In the genomic region with DNA sequence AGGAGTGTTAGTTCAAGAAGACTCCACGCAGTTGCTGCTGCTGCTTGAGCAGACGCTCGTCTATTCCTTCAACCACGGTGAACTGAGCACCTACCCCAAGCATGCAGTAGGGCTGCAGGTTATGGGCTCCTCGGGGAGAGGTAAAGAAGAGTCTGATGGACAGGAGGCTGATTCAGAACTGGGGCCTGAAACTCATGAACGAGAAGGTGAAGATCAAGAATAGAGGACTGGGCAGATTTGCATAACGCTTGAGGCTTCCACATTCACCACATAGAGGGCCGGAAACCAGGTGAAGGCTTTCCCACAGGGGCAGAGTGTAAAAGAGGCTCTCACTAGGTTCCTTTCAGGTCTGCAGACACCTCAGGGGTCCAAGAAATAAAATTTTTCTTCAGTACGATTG, we compare ENCODE assay signal across 18 cellular contexts. TPM values are rescaled to one million over a fixed set of nuclear protein-coding genes. Genes with fewer than 3 reads are reported as not detected.
DNase-seq lines count a peak whose midpoint lies in the region; ATAC-seq, FAIRE-seq and TF ChIP-seq lines count a peak whose summit lies in the region.
"Had no signal": no experiment of that assay in that cellular context is flagged by ENCODE, and none has a peak within 500 bp of the region (broad histone marks: within the 10 kb centered on the region; RNA-seq: fewer than 3 reads in every experiment).

No MANE protein-coding gene starts in this region.

- DNase-seq in WTC11 (ENCODE audit: low spot score) (no peak), ureter (ENCODE audit: low spot score) (no peak), HUDEP-2 (lab: John Stamatoyannopoulos, UW; ENCODE audit: unreplicated experiment in 76 of 76) (no peak), GM19239 (ENCODE audit: insufficient read length, low spot score) (no peak)
- no peak for DNase-seq in stimulated activated naive CD4-positive, alpha-beta T cell treated with Interleukin-2 at 50 U/mL for 16 hours (lab: John Stamatoyannopoulos, UW)
- DNase-seq: activated CD4-positive, CD25-positive, alpha-beta regulatory T cell treated with anti-CD3 and anti-CD28 coated beads, Interleukin-2, amount 50 U/mL, for 72 hours; activated effector memory CD4-positive, alpha-beta T cell treated with Interleukin-2 at 50 U/mL for 16 hours; amygdala; effector memory CD8-positive, alpha-beta T cell; mammary epithelial cell; naive thymus-derived CD4-positive, alpha-beta T cell; NCI-H1092 treated with DMSO at 0.1 percent for 48 hours; NCI-H69; stimulated activated CD4-positive, alpha-beta T cell treated with anti-CD3 and anti-CD28 coated beads, Interleukin-4, amount 100 ng/mL, for 24 hours had no signal

- peak overlapping the region; percentile 42 for H3K27ac Mint-ChIP-seq in WTC11
- H3K27ac Mint-ChIP-seq: effector memory CD8-positive, alpha-beta T cell; naive thymus-derived CD4-positive, alpha-beta T cell had no signal

- no peaks in the 10 kb centered on the region for H3K36me3 Mint-ChIP-seq in WTC11
- H3K36me3 Mint-ChIP-seq: naive thymus-derived CD4-positive, alpha-beta T cell had no signal

- no peak for FAIRE-seq in GM19239 (lab: Jason Lieb, UNC)
- FAIRE-seq: keratinocyte had no signal

- TF ChIP-seq CTCF in WTC11 (IDR thresholded peaks at IDR 0.05): no peak

- CTCF ChIA-PET in WTC11 (lab: Charles Lee): no interaction called here

- H3K4me1 Mint-ChIP-seq in WTC11: peaks cover 52% of the 10 kb centered on the region
- H3K4me1 Mint-ChIP-seq: naive thymus-derived CD4-positive, alpha-beta T cell had no signal

- peak; percentile 95 for ATAC-seq in GM18867 (IDR thresholded peaks at IDR 0.05; ENCODE audit: unreplicated experiment)
- ATAC-seq in GM21529 (IDR thresholded peaks at IDR 0.05; ENCODE audit: unreplicated experiment): peak; percentile 96
- peak; percentile 65 for ATAC-seq in HG03103 (IDR thresholded peaks at IDR 0.05; ENCODE audit: low read depth, unreplicated experiment)
- ATAC-seq in WTC11: peak; percentile 24
- ATAC-seq: effector memory CD8-positive, alpha-beta T cell; naive thymus-derived CD4-positive, alpha-beta T cell had no signal

- H3K27me3 Mint-ChIP-seq in WTC11 (ENCODE audit: low read depth): peaks cover 47% of the 10 kb centered on the region

- POLR2A ChIA-PET in WTC11 (lab: Charles Lee): no interaction called here

- H3K4me3 Mint-ChIP-seq in WTC11: no peak overlapping the region
- H3K4me3 Mint-ChIP-seq: effector memory CD8-positive, alpha-beta T cell; naive thymus-derived CD4-positive, alpha-beta T cell had no signal

- no peaks in the 10 kb centered on the region for H3K9me3 Mint-ChIP-seq in WTC11
- H3K9me3 Mint-ChIP-seq: effector memory CD8-positive, alpha-beta T cell; naive thymus-derived CD4-positive, alpha-beta T cell had no signal

TF ChIP-seq in WTC11, 78 proteins besides CTCF, POLR2A, EP300 and RAD21:
- TF ChIP-seq ZNF416 (CRISPR knock-in tag; IDR thresholded peaks at IDR 0.05) (no peak), KAT7 (CRISPR knock-in tag; IDR thresholded peaks at IDR 0.05; ENCODE audit: borderline replicate concordance) (no peak), TEAD1 (CRISPR knock-in tag; IDR thresholded peaks at IDR 0.05) (no peak), SOX15 (CRISPR knock-in tag; IDR thresholded peaks at IDR 0.05) (no peak), NFE2L1 (CRISPR knock-in tag; IDR thresholded peaks at IDR 0.05) (no peak), ESRRA (CRISPR knock-in tag; IDR thresholded peaks at IDR 0.05; ENCODE audit: borderline replicate concordance) (no peak), FOXJ3 (CRISPR knock-in tag; IDR thresholded peaks at IDR 0.05; ENCODE audit: borderline replicate concordance) (no peak), ZNF396 (CRISPR knock-in tag; IDR thresholded peaks at IDR 0.05; ENCODE audit: borderline replicate concordance) (no peak), ZNF219 (CRISPR knock-in tag; IDR thresholded peaks at IDR 0.05; ENCODE audit: borderline replicate concordance) (no peak), NFATC4 (CRISPR knock-in tag; IDR thresholded peaks at IDR 0.05) (no peak), MYBL2 (CRISPR knock-in tag; IDR thresholded peaks at IDR 0.05) (no peak)
- TF ChIP-seq, protein P1, sequence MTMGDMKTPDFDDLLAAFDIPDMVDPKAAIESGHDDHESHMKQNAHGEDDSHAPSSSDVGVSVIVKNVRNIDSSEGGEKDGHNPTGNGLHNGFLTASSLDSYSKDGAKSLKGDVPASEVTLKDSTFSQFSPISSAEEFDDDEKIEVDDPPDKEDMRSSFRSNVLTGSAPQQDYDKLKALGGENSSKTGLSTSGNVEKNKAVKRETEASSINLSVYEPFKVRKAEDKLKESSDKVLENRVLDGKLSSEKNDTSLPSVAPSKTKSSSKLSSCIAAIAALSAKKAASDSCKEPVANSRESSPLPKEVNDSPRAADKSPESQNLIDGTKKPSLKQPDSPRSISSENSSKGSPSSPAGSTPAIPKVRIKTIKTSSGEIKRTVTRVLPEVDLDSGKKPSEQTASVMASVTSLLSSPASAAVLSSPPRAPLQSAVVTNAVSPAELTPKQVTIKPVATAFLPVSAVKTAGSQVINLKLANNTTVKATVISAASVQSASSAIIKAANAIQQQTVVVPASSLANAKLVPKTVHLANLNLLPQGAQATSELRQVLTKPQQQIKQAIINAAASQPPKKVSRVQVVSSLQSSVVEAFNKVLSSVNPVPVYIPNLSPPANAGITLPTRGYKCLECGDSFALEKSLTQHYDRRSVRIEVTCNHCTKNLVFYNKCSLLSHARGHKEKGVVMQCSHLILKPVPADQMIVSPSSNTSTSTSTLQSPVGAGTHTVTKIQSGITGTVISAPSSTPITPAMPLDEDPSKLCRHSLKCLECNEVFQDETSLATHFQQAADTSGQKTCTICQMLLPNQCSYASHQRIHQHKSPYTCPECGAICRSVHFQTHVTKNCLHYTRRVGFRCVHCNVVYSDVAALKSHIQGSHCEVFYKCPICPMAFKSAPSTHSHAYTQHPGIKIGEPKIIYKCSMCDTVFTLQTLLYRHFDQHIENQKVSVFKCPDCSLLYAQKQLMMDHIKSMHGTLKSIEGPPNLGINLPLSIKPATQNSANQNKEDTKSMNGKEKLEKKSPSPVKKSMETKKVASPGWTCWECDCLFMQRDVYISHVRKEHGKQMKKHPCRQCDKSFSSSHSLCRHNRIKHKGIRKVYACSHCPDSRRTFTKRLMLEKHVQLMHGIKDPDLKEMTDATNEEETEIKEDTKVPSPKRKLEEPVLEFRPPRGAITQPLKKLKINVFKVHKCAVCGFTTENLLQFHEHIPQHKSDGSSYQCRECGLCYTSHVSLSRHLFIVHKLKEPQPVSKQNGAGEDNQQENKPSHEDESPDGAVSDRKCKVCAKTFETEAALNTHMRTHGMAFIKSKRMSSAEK (CRISPR knock-in tag; IDR thresholded peaks at IDR 0.05; ENCODE audit: borderline replicate concordance): no peak
- TF ChIP-seq, protein P2, sequence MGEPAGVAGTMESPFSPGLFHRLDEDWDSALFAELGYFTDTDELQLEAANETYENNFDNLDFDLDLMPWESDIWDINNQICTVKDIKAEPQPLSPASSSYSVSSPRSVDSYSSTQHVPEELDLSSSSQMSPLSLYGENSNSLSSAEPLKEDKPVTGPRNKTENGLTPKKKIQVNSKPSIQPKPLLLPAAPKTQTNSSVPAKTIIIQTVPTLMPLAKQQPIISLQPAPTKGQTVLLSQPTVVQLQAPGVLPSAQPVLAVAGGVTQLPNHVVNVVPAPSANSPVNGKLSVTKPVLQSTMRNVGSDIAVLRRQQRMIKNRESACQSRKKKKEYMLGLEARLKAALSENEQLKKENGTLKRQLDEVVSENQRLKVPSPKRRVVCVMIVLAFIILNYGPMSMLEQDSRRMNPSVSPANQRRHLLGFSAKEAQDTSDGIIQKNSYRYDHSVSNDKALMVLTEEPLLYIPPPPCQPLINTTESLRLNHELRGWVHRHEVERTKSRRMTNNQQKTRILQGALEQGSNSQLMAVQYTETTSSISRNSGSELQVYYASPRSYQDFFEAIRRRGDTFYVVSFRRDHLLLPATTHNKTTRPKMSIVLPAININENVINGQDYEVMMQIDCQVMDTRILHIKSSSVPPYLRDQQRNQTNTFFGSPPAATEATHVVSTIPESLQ (CRISPR knock-in tag; IDR thresholded peaks at IDR 0.05): no peak
- TF ChIP-seq, protein P3, sequence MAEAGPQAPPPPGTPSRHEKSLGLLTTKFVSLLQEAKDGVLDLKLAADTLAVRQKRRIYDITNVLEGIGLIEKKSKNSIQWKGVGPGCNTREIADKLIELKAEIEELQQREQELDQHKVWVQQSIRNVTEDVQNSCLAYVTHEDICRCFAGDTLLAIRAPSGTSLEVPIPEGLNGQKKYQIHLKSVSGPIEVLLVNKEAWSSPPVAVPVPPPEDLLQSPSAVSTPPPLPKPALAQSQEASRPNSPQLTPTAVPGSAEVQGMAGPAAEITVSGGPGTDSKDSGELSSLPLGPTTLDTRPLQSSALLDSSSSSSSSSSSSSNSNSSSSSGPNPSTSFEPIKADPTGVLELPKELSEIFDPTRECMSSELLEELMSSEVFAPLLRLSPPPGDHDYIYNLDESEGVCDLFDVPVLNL (CRISPR knock-in tag; IDR thresholded peaks at IDR 0.05; ENCODE audit: borderline replicate concordance, low read depth): no peak
- TF ChIP-seq, protein P4, sequence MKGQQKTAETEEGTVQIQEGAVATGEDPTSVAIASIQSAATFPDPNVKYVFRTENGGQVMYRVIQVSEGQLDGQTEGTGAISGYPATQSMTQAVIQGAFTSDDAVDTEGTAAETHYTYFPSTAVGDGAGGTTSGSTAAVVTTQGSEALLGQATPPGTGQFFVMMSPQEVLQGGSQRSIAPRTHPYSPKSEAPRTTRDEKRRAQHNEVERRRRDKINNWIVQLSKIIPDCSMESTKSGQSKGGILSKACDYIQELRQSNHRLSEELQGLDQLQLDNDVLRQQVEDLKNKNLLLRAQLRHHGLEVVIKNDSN (CRISPR knock-in tag; IDR thresholded peaks at IDR 0.05): no peak

RNA-seq across cellular contexts. Expression of a gene that starts 9.1 kb away (rescaled TPM):
- 0.09 to 0.21 TPM (median 0.16 TPM) in 3 replicates for total RNA-seq in WTC11 (2021)
- total RNA-seq in ureter: 1.8 TPM
- total RNA-seq: naive thymus-derived CD4-positive, alpha-beta T cell had no signal

Comparison
In these comparisons a context has a peak if more than half of its experiments do, and no peak if none do; other contexts are left out.
1. ATAC-seq: peak in every context shown above with its lines; median percentile 96 in GM21529; 95 in GM18867; 65 in HG03103; 24 in WTC11.